ENCODE assay signal across 21 cellular contexts in the genomic region with DNA sequence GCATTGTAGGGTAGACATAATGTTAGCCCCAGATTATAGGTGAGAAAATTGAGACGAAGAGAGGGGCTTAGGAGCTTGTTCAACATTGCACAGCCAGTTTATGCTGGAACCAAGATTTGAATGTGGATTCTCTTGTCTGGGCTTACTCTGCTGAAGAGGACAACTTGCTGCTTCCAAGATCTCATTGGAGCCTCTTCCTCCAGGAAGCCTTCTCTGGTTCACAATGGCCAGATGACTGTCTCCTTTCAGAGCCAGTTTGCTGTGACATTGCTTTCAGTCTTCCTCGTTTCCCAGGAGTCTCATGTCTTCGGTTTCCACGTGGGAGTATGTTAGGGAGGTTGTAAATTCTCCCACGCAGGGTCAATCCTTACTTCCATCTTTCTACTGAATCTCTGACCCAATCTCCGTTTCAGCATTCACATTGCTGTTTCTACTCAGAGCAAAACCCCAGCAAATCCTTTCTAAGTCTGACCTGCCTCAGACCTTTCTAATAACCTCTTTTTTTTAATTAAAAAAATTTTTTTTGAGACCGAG.
DNase-seq lines count a peak whose midpoint lies in the region; ATAC-seq, FAIRE-seq and TF ChIP-seq lines count a peak whose summit lies in the region.
"Had no signal": no experiment of that assay in that cellular context is flagged by ENCODE, and none has a peak within 500 bp of the region (broad histone marks: within the 10 kb centered on the region; RNA-seq: fewer than 3 reads in every experiment).

No MANE protein-coding gene starts in this region.

- H4K20me1 ChIP-seq in K562 (replicated peaks; ENCODE audit: control insufficient read depth, insufficient read depth, low read length) (no peaks in the 10 kb centered on the region), GM23248 (ENCODE audit: insufficient read depth) (no peaks in the 10 kb centered on the region)
- H4K20me1 ChIP-seq: BLaER1 treated with 17β-estradiol and CSF1 and Interleukin-3, amounts not matched to agents 10 nM and 100 nM had no signal

- H3K9me3 ChIP-seq in A549 (peaks cover 22% of the 10 kb centered on the region), K562 (replicated peaks; ENCODE audit: control insufficient read depth, insufficient read depth, low read depth, low read length) (0 out of 2 replicates have a peak, but pooled peaks cover 7% of the 10 kb centered on the region), GM23248 (ENCODE audit: low read depth) (no peaks in the 10 kb centered on the region)
- H3K9me3 ChIP-seq: Caco-2 had no signal

- intact Hi-C loops in K562 (cut with micrococcal nuclease): no loop called here

- H3F3A ChIP-seq in GM23248 (ENCODE audit: insufficient read depth): no peaks in the 10 kb centered on the region

- in situ Hi-C loops in K562 (cut with MboI): no loop called here
- in situ Hi-C loops in GM23248 (cut with MboI): no loop called here

- H3K27ac ChIP-seq in A549: no peak overlapping the region
- no peak overlapping the region for H3K27ac ChIP-seq in K562 (ENCODE audit: extremely low read depth, low read depth, low read length)
- no peak overlapping the region for H3K27ac ChIP-seq in GM23248
- H3K27ac ChIP-seq: 22Rv1; BLaER1 treated with 17β-estradiol and CSF1 and Interleukin-3, amounts not matched to agents 10 nM and 100 nM; C4-2B had no signal

- H2AFZ ChIP-seq in K562 (ENCODE audit: low read depth, low read length) (no peak overlapping the region), GM23248 (no peak overlapping the region)

- H3K36me3 ChIP-seq in K562 (ENCODE audit: control insufficient read depth, insufficient read depth, low read length): no peaks in the 10 kb centered on the region
- no peaks in the 10 kb centered on the region for H3K36me3 ChIP-seq in GM23248 (ENCODE audit: low read depth)
- H3K36me3 ChIP-seq: BLaER1 treated with 17β-estradiol and CSF1 and Interleukin-3, amounts not matched to agents 10 nM and 100 nM had no signal

- TF ChIP-seq EP300 in A549 (IDR thresholded peaks at IDR 0.05) (no peak), K562 (IDR thresholded peaks at IDR 0.05; ENCODE audit: low read length) (no peak)

- DNase-seq in A549 (ENCODE audit: low read depth in 1 of 2, low spot score in 1 of 2) (no peak), K562 (ENCODE audit: extremely low read depth in 1 of 4, low spot score in 3 of 4) (no peak), left kidney (ENCODE audit: low read depth, low spot score) (peak; percentile 80), GM23248 (no peak), OCI-M1 (lab: John Stamatoyannopoulos, UW) (no peak), AG08396 (ENCODE audit: low spot score) (no peak)
- DNase-seq: ACHN; AML-193; Caco-2; Calu3; CD4-positive, alpha-beta T cell; CD8-positive, alpha-beta T cell; DMS79 treated with DMSO at 0.1 percent for 48 hours; GF-D8 had no signal

- ATAC-seq in A549 (no peak), K562 (no peak)
- ATAC-seq: CD8-positive, alpha-beta T cell had no signal

- H3K4me3 ChIP-seq in A549: no peak overlapping the region
- H3K4me3 ChIP-seq in K562: no peak overlapping the region
- no peak overlapping the region for H3K4me3 ChIP-seq in GM23248
- H3K4me3 ChIP-seq: BLaER1 treated with 17β-estradiol and CSF1 and Interleukin-3, amounts not matched to agents 10 nM and 100 nM had no signal

- 12% methylated on average over 7 of the region's 7 CpGs for WGBS in A549 (ENCODE audit: missing lambda C conversion rate)
- WGBS in K562 (ENCODE audit: insufficient coverage, low coverage, missing lambda C conversion rate): 0% methylated on average over 7 of the region's 7 CpGs
- 19 to 26% methylated on average over 7 of the region's 7 CpGs for WGBS in GM23248 (ENCODE audit: low coverage in 1 of 2, low lambda C conversion rate in 2 of 2, missing lambda C conversion rate in 2 of 2), 2 experiments

- TF ChIP-seq CTCF in A549 (IDR thresholded peaks at IDR 0.05) (no peak), K562 (IDR thresholded peaks at IDR 0.05 in 2 of 3, conservative IDR thresholded peaks at IDR 0.05 in 1 of 3; ENCODE audit: insufficient read depth in 2 of 3, low read depth in 1 of 3, low read length in 3 of 3) (no peak)

- CTCF ChIA-PET in A549 (lab: Yijun Ruan, JAX) (interaction anchor here (1.3 kb wide), 1 partner anchor 10 kb away, joined by 3 read pairs; no protein-coding TSS in a partner anchor), K562 (lab: Yijun Ruan, JAX; ENCODE audit: low intra/inter-chr PET ratio) (no interaction called here)

- POLR2A ChIA-PET in A549 (lab: Yijun Ruan, JAX): no interaction called here
- POLR2A ChIA-PET in K562 (lab: Yijun Ruan, JAX): interaction anchor here (0.6 kb wide), 2 partner anchors 11 to 722 kb away, joined by 3 to 4 read pairs; no protein-coding TSS in a partner anchor

- FAIRE-seq in A549 (lab: Jason Lieb, UNC) (no peak), K562 (lab: Jason Lieb, UNC) (peak; percentile 19)
- FAIRE-seq: D721Med, G401.6, GM12891, GM18507 had no signal

- no peaks in the 10 kb centered on the region for H3K79me2 ChIP-seq in K562 (ENCODE audit: control insufficient read depth, insufficient read depth, low read length)
- no peaks in the 10 kb centered on the region for H3K79me2 ChIP-seq in GM23248 (ENCODE audit: insufficient read depth)

- H3K9me1 ChIP-seq in K562 (ENCODE audit: control insufficient read depth, insufficient read depth, low read length): no peaks in the 10 kb centered on the region

- H3K27me3 ChIP-seq in K562 (ENCODE audit: control insufficient read depth in 2 of 2, insufficient read depth in 2 of 2, low read length in 2 of 2): peaks cover 23 to 45% of the 10 kb centered on the region in 2 experiments; a peak in 4 of 5 replicates
- H3K27me3 ChIP-seq in GM23248 (replicated peaks; ENCODE audit: insufficient read depth): no peaks in the 10 kb centered on the region; the same call in 1 of the 2 replicates
- H3K27me3 ChIP-seq: BLaER1 treated with 17β-estradiol and CSF1 and Interleukin-3, amounts not matched to agents 10 nM and 100 nM had no signal

- TF ChIP-seq RAD21 in A549 (conservative IDR thresholded peaks at IDR 0.05 in 1 of 2, IDR thresholded peaks at IDR 0.05 in 1 of 2) (no peak), K562 (CRISPR knock-in tag; conservative IDR thresholded peaks at IDR 0.05 in 1 of 2, IDR thresholded peaks at IDR 0.05 in 1 of 2) (no peak)

- H3K4me2 ChIP-seq in A549: no peak overlapping the region
- no peak overlapping the region for H3K4me2 ChIP-seq in K562 (ENCODE audit: insufficient read depth, low read length)
- no peak overlapping the region for H3K4me2 ChIP-seq in GM23248 (ENCODE audit: unreplicated experiment)
- H3K4me2 ChIP-seq: BLaER1 treated with 17β-estradiol and CSF1 and Interleukin-3, amounts not matched to agents 10 nM and 100 nM had no signal

- BruUV-seq in K562 (replicated peaks; lab: Mats Ljungman, UMichigan): no TSS peak

- H3K9me2 ChIP-seq in GM23248 (ENCODE audit: insufficient read depth): no peaks in the 10 kb centered on the region

- H3K9ac ChIP-seq in K562 (ENCODE audit: insufficient read depth in 1 of 2, low read depth in 2 of 2, low read length in 2 of 2) (no peak overlapping the region), GM23248 (no peak overlapping the region)
- H3K9ac ChIP-seq: BLaER1 treated with 17β-estradiol and CSF1 and Interleukin-3, amounts not matched to agents 10 nM and 100 nM had no signal

- TF ChIP-seq POLR2A in A549 (IDR thresholded peaks at IDR 0.05; ENCODE audit: low read length) (no peak), K562 (conservative IDR thresholded peaks at IDR 0.05) (no peak)

- H3K4me1 ChIP-seq in A549: no peaks in the 10 kb centered on the region
- no peaks in the 10 kb centered on the region; a peak in 1 of 5 replicates for H3K4me1 ChIP-seq in K562 (replicated peaks in 1 of 2; ENCODE audit: control insufficient read depth in 2 of 2, insufficient read depth in 2 of 2, low read length in 2 of 2)
- H3K4me1 ChIP-seq in GM23248 (ENCODE audit: insufficient read depth): no peaks in the 10 kb centered on the region
- H3K4me1 ChIP-seq: BLaER1 treated with 17β-estradiol and CSF1 and Interleukin-3, amounts not matched to agents 10 nM and 100 nM; Caco-2 had no signal

TF ChIP-seq in A549, 52 proteins besides CTCF, POLR2A, EP300 and RAD21:
- TF ChIP-seq ZFP36 (IDR thresholded peaks at IDR 0.05; ENCODE audit: borderline replicate concordance, partially characterized antibody) (peak; percentile 57), CHD2 (IDR thresholded peaks at IDR 0.05; ENCODE audit: low read length, partially characterized antibody) (no peak)
TF ChIP-seq in A549: peak in this region for 1.

TF ChIP-seq in K562, 482 proteins besides CTCF, POLR2A, EP300 and RAD21:
- TF ChIP-seq, protein P1, sequence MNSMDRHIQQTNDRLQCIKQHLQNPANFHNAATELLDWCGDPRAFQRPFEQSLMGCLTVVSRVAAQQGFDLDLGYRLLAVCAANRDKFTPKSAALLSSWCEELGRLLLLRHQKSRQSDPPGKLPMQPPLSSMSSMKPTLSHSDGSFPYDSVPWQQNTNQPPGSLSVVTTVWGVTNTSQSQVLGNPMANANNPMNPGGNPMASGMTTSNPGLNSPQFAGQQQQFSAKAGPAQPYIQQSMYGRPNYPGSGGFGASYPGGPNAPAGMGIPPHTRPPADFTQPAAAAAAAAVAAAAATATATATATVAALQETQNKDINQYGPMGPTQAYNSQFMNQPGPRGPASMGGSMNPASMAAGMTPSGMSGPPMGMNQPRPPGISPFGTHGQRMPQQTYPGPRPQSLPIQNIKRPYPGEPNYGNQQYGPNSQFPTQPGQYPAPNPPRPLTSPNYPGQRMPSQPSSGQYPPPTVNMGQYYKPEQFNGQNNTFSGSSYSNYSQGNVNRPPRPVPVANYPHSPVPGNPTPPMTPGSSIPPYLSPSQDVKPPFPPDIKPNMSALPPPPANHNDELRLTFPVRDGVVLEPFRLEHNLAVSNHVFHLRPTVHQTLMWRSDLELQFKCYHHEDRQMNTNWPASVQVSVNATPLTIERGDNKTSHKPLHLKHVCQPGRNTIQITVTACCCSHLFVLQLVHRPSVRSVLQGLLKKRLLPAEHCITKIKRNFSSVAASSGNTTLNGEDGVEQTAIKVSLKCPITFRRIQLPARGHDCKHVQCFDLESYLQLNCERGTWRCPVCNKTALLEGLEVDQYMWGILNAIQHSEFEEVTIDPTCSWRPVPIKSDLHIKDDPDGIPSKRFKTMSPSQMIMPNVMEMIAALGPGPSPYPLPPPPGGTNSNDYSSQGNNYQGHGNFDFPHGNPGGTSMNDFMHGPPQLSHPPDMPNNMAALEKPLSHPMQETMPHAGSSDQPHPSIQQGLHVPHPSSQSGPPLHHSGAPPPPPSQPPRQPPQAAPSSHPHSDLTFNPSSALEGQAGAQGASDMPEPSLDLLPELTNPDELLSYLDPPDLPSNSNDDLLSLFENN (IDR thresholded peaks at IDR 0.05; ENCODE audit: low read depth in 2 of 2, low read length in 2 of 2): no peak
- TF ChIP-seq ZNF75A (CRISPR knock-in tag; IDR thresholded peaks at IDR 0.05) (no peak), SMARCE1 (IDR thresholded peaks at IDR 0.05) (no peak), SOX6 (IDR thresholded peaks at IDR 0.05) (no peak), ZZZ3 (IDR thresholded peaks at IDR 0.05) (no peak), TRIM24 (IDR thresholded peaks at IDR 0.05) (no peak), ZFP36 (IDR thresholded peaks at IDR 0.05; ENCODE audit: low read depth, low read length, partially characterized antibody) (peak; percentile 89), LCOR (CRISPR knock-in tag; IDR thresholded peaks at IDR 0.05) (no peak), EGR1 (conservative IDR thresholded peaks at IDR 0.05) (0 out of 2 replicates have a peak, but pooled peaks have one; percentile 9)
